In the genomic region with DNA sequence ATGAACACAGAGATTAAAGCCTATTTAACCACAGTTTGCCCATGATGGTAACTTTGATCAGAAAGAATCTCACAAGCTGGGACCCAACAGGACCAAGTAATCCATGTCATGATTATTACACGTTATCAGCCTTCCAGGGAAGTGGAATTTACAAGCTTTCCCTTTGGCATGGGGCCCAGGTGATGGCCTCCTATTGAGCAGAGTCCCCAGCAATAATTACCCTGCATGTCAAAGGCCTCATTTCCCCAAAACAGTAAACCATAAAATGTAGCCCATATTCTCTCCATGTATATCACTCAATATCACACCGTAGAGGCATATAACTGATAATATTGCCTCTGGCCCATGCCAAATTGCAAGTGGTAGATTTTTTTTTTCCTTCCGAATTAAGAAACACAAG, we compare ENCODE assay signal across 23 cellular contexts. TPM values are rescaled to one million over a fixed set of nuclear protein-coding genes. Genes with fewer than 3 reads are reported as not detected.
A peak's percentile ranks its signal among the peaks of the same experiment; 100 is the strongest.
DNase-seq lines count a peak whose midpoint lies in the region; ATAC-seq and TF ChIP-seq lines count a peak whose summit lies in the region.
"Had no signal": no experiment of that assay in that cellular context is flagged by ENCODE, and none has a peak within 500 bp of the region (broad histone marks: within the 10 kb centered on the region; RNA-seq: fewer than 3 reads in every experiment).

No MANE protein-coding gene starts in this region.

- no peak overlapping the region for H4K8ac ChIP-seq in trophoblast cell (ENCODE audit: low read depth, low read length)

- ATAC-seq in HG02571 (IDR thresholded peaks at IDR 0.05; ENCODE audit: unreplicated experiment) (no peak), heart left ventricle (no peak)
- ATAC-seq: activated CD4-positive, alpha-beta T cell treated with anti-CD3 and anti-CD28 coated beads for 36 hours; activated T-cell treated with anti-CD3 and anti-CD28 coated beads, Interleukin-2, amount 50 U/mL, for 72 hours; psoas muscle had no signal

- no peak overlapping the region for H2BK120ac ChIP-seq in trophoblast cell (ENCODE audit: insufficient read depth, low read length, poor library complexity)

- CTCF ChIA-PET in SK-N-SH (lab: Yijun Ruan, JAX) = interaction anchor here (3.8 kb wide), 1 partner anchor 300 kb away, joined by 41 read pairs; the partner anchor contains the start of gene RBM45

- TF ChIP-seq CTCF in SK-N-SH (IDR thresholded peaks at IDR 0.05) (no peak), heart left ventricle (IDR thresholded peaks at IDR 0.05) (no peak)

- no peak for TF ChIP-seq EP300 in SK-N-SH (IDR thresholded peaks at IDR 0.05; ENCODE audit: borderline replicate concordance in 1 of 2, low read depth in 1 of 2, low read length in 1 of 2)

- no peaks in the 10 kb centered on the region for H3K9me3 ChIP-seq in HAP-1
- no peaks in the 10 kb centered on the region for H3K9me3 ChIP-seq in SK-N-MC (ENCODE audit: low read depth, low read length)
- H3K9me3 ChIP-seq in trophoblast cell (ENCODE audit: insufficient read depth, low read depth, low read length) = no peaks in the 10 kb centered on the region
- H3K9me3 ChIP-seq in SK-N-SH = no peaks in the 10 kb centered on the region
- H3K9me3 ChIP-seq in heart left ventricle = no peaks in the 10 kb centered on the region
- H3K9me3 ChIP-seq: ascending aorta, psoas muscle had no signal

- no peak overlapping the region for H3K4ac ChIP-seq in trophoblast cell (ENCODE audit: low read depth, low read length)

- in situ Hi-C loops in HAP-1 (cut with MboI; ENCODE audit: low sequenced_read_pairs) = loop anchor here (10.0 kb wide), 1 partner anchor 297 kb away; the partner anchor contains the start of gene RBM45

- H2BK12ac ChIP-seq in trophoblast cell (ENCODE audit: low read length) = peak overlapping the region; percentile 3

- WGBS in trophoblast cell (ENCODE audit: extremely low coverage, insufficient coverage, insufficient read length) = no CpG with 5 or more reads among the region's 3 CpGs
- WGBS in SK-N-SH (ENCODE audit: low lambda C conversion rate) = 72% methylated on average over 3 of the region's 3 CpGs
- 66 to 89% (median 81%) methylated on average over 3 of the region's 3 CpGs for WGBS in heart left ventricle, 4 donors

- H4K12ac ChIP-seq in trophoblast cell (ENCODE audit: low read depth, low read length) = no peak overlapping the region

- no peak overlapping the region for H2AFZ ChIP-seq in trophoblast cell (ENCODE audit: insufficient read depth, low read length, poor library complexity)
- H2AFZ ChIP-seq in SK-N-SH (ENCODE audit: low read depth) = no peak overlapping the region
- H2AFZ ChIP-seq: neural progenitor cell had no signal

- no peak overlapping the region for H3K14ac ChIP-seq in trophoblast cell (ENCODE audit: low read length)

- H3K18ac ChIP-seq in trophoblast cell (ENCODE audit: low read length) = no peak overlapping the region

- no peak overlapping the region for H3K4me2 ChIP-seq in trophoblast cell (ENCODE audit: low read length)
- no peak overlapping the region for H3K4me2 ChIP-seq in SK-N-SH
- H3K4me2 ChIP-seq: neural progenitor cell had no signal

- no peak overlapping the region for H2AK5ac ChIP-seq in trophoblast cell (ENCODE audit: low read length)

- no peaks in the 10 kb centered on the region for H4K20me1 ChIP-seq in SK-N-SH (ENCODE audit: insufficient read depth)

- H3K79me2 ChIP-seq in trophoblast cell (ENCODE audit: control insufficient read depth, insufficient read depth, low read length, poor library complexity) = peaks cover 4% of the 10 kb centered on the region
- peaks cover 7% of the 10 kb centered on the region; the same call in 1 of the 2 replicates for H3K79me2 ChIP-seq in SK-N-SH (ENCODE audit: insufficient read depth)

- TF ChIP-seq POLR2A in heart left ventricle (IDR thresholded peaks at IDR 0.05) = no peak

- H3F3A ChIP-seq in SK-N-SH (replicated peaks; ENCODE audit: insufficient read depth) = peaks cover 7% of the 10 kb centered on the region

- POLR2A ChIA-PET in SK-N-SH (lab: Yijun Ruan, JAX) = no interaction called here

- no peaks in the 10 kb centered on the region for H3K9me2 ChIP-seq in SK-N-SH

- no peak overlapping the region for H3K23ac ChIP-seq in trophoblast cell (ENCODE audit: low read length)

- no peak for TF ChIP-seq RAD21 in SK-N-SH (IDR thresholded peaks at IDR 0.05; ENCODE audit: low read length)

- intact Hi-C loops in heart left ventricle (cut with DNase I) = loop anchor here in 6 of 10 donors (2.0 to 10.0 kb wide), 5 partner anchors 67 to 300 kb away; partner anchors contain the start of genes RBM45 (in 4 of the 6) and FKBP7 (in 1 of the 6)

- no peak overlapping the region for H3K4me3 ChIP-seq in HAP-1
- H3K4me3 ChIP-seq in SK-N-MC = no peak overlapping the region
- no peak overlapping the region for H3K4me3 ChIP-seq in trophoblast cell (ENCODE audit: low read depth, low read length)
- H3K4me3 ChIP-seq in SK-N-SH (ENCODE audit: low read depth in 2 of 2, low read length in 1 of 2) = no peak overlapping the region
- H3K4me3 ChIP-seq in heart left ventricle = no peak overlapping the region
- H3K4me3 ChIP-seq: ascending aorta, neural progenitor cell, psoas muscle had no signal

- DNase-seq in NCI-H748 (lab: John Stamatoyannopoulos, UW; ENCODE audit: unreplicated experiment) = peak; percentile 34
- DNase-seq in NCI-H748 treated with DMSO at 0.1 percent for 48 hours (lab: John Stamatoyannopoulos, UW) = no peak
- DNase-seq in HAP-1 (ENCODE audit: low spot score in 2 of 2) = peak; percentile 14 to 51
- no peak for DNase-seq in SK-N-MC (ENCODE audit: low read depth, low spot score)
- no peak for DNase-seq in trophoblast cell
- no peak for DNase-seq in SK-N-SH
- no peak for DNase-seq in heart left ventricle
- DNase-seq: ACHN; activated CD4-positive, alpha-beta T cell treated with anti-CD3 and anti-CD28 coated beads for 36 hours; activated naive CD4-positive, alpha-beta T cell treated with anti-CD3 and anti-CD28 coated beads, Interleukin-2, amount 10 ng/mL, durations not matched to agents 7 days and 5 days; activated T-cell treated with anti-CD3 and anti-CD28 coated beads, Interleukin-2, amount 50 U/mL, for 72 hours; central memory CD4-positive, alpha-beta T cell; DND-41; glutamatergic neuron; HFFc6; NCI-H2171 treated with DMSO at 0.1 percent for 48 hours; NCI-H526 treated with DMSO at 0.1 percent for 48 hours; PC-9; psoas muscle had no signal

- peaks cover 7% of the 10 kb centered on the region for H3K79me1 ChIP-seq in trophoblast cell (ENCODE audit: low read length)

- H2BK5ac ChIP-seq in trophoblast cell (ENCODE audit: low read depth, low read length, poor library complexity) = no peak overlapping the region

- H3K27ac ChIP-seq in SK-N-MC (peak overlapping the region; percentile 57; the same call in 1 of the 2 replicates), trophoblast cell (ENCODE audit: low read depth, low read length) (no peak overlapping the region), SK-N-SH (ENCODE audit: low read depth in 2 of 2, low read length in 1 of 2) (no peak overlapping the region), heart left ventricle (no peak overlapping the region)
- H3K27ac ChIP-seq: ascending aorta, C4-2B, neural progenitor cell, PC-9, psoas muscle had no signal

- no peak overlapping the region for H4K91ac ChIP-seq in trophoblast cell (ENCODE audit: low read depth, low read length)

- H3K9ac ChIP-seq in SK-N-MC (ENCODE audit: insufficient read length) (no peak overlapping the region), trophoblast cell (ENCODE audit: low read length) (no peak overlapping the region), SK-N-SH (no peak overlapping the region)
- H3K9ac ChIP-seq: neural progenitor cell had no signal

- H3K4me1 ChIP-seq in HAP-1 (peaks cover 21% of the 10 kb centered on the region), trophoblast cell (ENCODE audit: control insufficient read depth in 1 of 2, insufficient read depth in 2 of 2, low read length in 2 of 2) (no peaks in the 10 kb centered on the region), SK-N-SH (ENCODE audit: control insufficient read depth in 1 of 2, insufficient read depth in 2 of 2, low read depth in 1 of 2, low read length in 1 of 2) (peaks cover 3 to 6% of the 10 kb centered on the region in 2 experiments; a peak in 3 of 4 replicates), heart left ventricle (peaks cover 0 to 22% (median 6%) of the 10 kb centered on the region in 12 donors)
- H3K4me1 ChIP-seq: ascending aorta had no signal

- H3K27me3 ChIP-seq in HAP-1 (ENCODE audit: low read depth) (no peaks in the 10 kb centered on the region), trophoblast cell (ENCODE audit: insufficient read depth, low read length) (no peaks in the 10 kb centered on the region), SK-N-SH (ENCODE audit: insufficient read depth) (no peaks in the 10 kb centered on the region), heart left ventricle (no peaks in the 10 kb centered on the region)
- H3K27me3 ChIP-seq: ascending aorta, neural progenitor cell had no signal

- H3K36me3 ChIP-seq in HAP-1 (replicated peaks) (no peaks in the 10 kb centered on the region; the same call in 1 of the 2 replicates), SK-N-MC (ENCODE audit: insufficient read depth, low read length) (no peaks in the 10 kb centered on the region), trophoblast cell (ENCODE audit: control insufficient read depth in 1 of 2, insufficient read depth in 2 of 2, low read length in 2 of 2) (no peaks in the 10 kb centered on the region), SK-N-SH (replicated peaks in 1 of 2; ENCODE audit: control insufficient read depth in 1 of 2, insufficient read depth in 2 of 2, low read length in 1 of 2) (no peaks in the 10 kb centered on the region), heart left ventricle (no peaks in the 10 kb centered on the region)
- H3K36me3 ChIP-seq: ascending aorta, neural progenitor cell had no signal

TF ChIP-seq in SK-N-SH, 30 proteins besides CTCF, POLR2A, EP300 and RAD21 (continues in another document):
- no peak for TF ChIP-seq YY1 (IDR thresholded peaks at IDR 0.05; ENCODE audit: low read depth)
- TF ChIP-seq RCOR1 (IDR thresholded peaks at IDR 0.05; ENCODE audit: low read length) = no peak
- TF ChIP-seq MEF2A (IDR thresholded peaks at IDR 0.05; ENCODE audit: borderline replicate concordance, low read depth) = no peak
- TF ChIP-seq MXI1 (IDR thresholded peaks at IDR 0.05; ENCODE audit: low read depth, low read length) = no peak

RNA-seq across cellular contexts. Expression of gene PRKRA, which starts 38.9 kb away (rescaled TPM):
- 38.2 and 41.0 TPM in 2 replicates for polyA plus RNA-seq in trophoblast cell (2013)
- 35.7 and 44.3 TPM in 2 replicates for polyA plus RNA-seq in SK-N-SH (2012; rRNA removed)
- polyA plus RNA-seq in SK-N-SH (2012; cell fraction: cytosol; rRNA removed) = 42.6 and 44.6 TPM in 2 replicates
- polyA plus RNA-seq in SK-N-SH (2012; cell fraction: nucleus; rRNA removed) = 38.9 and 48.6 TPM in 2 replicates
- 10 to 100 TPM; 35.2 to 64.3 (median 49.5) TPM for total RNA-seq in heart left ventricle
- polyA plus RNA-seq in heart left ventricle = 10 to 100 TPM; 40.4 to 49.7 TPM

RNA-seq across cellular contexts. Expression of gene PJVK, which starts 39.1 kb away (rescaled TPM):
- 2.2 and 2.4 TPM in 2 replicates for polyA plus RNA-seq in trophoblast cell (2013)
- 5.3 and 10.8 TPM in 2 replicates for polyA plus RNA-seq in SK-N-SH (2012; rRNA removed)
- 1.8 TPM in 2 replicates for polyA plus RNA-seq in SK-N-SH (2012; cell fraction: cytosol; rRNA removed)
- 21.4 and 54.0 TPM in 2 replicates for polyA plus RNA-seq in SK-N-SH (2012; cell fraction: nucleus; rRNA removed)
- total RNA-seq in heart left ventricle = 1 to 10 TPM in 5 of 9 donors, under 1 TPM in 3, not detected in 1; 0.48 to 1.7 (median 1.5) TPM
- polyA plus RNA-seq in heart left ventricle = 1 to 10 TPM in 1 of 2 donors, under 1 TPM in 1; 0.58 to 1.1 TPM
- total RNA-seq: ascending aorta had no signal

Comparison
In these comparisons a context has a peak if more than half of its experiments do, and no peak if none do; other contexts are left out.
1. DNase-seq: peak in NCI-H748 (single experiment) and HAP-1 (2 of 2); none in NCI-H748 treated with DMSO at 0.1 percent for 48 hours (single experiment), SK-N-MC (single experiment), trophoblast cell (0 of 2), SK-N-SH (single experiment) and heart left ventricle (0 of 5).